In the genomic region with DNA sequence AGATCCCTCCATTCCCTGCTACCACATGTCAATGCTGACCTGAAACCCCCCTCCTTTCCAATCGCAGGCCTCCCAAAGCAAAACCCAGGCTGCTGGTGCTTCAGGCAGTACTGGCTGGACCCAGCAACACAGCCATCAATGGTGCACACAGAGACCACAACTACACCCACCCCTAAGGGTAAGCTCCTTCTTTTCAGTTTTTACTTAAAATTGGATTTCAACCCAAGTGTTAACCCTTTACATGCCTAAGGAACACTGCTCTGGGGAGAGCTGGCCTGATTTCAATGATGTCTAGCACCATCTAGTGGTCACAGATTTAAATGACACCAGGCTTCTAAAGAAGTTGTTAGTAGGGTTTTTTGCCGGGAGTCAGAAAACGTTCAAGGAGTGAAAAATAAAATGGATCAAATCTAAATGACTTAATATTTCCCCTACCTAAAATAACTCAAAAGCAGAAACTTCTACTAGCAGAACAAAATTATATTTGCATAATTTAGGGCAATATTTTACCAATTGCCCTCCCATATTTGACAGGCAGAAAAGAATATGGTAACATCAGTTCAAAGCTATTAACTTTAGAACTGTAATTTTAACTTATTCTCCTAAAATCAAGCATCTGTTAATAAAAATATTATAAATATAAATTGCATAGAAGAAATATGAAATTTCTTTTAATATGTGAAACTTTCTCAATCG, we compare ENCODE assay signal across 9 cellular contexts. TPM values are rescaled to one million over a fixed set of nuclear protein-coding genes. Genes with fewer than 3 reads are reported as not detected.
DNase-seq lines count a peak whose midpoint lies in the region; ATAC-seq, FAIRE-seq and TF ChIP-seq lines count a peak whose summit lies in the region.
"Had no signal": no experiment of that assay in that cellular context is flagged by ENCODE, and none has a peak within 500 bp of the region (broad histone marks: within the 10 kb centered on the region; RNA-seq: fewer than 3 reads in every experiment).

No MANE protein-coding gene starts in this region.

- H3F3A ChIP-seq in neural cell (ENCODE audit: insufficient read depth, low read length, poor library complexity, severe bottlenecking), result no peaks in the 10 kb centered on the region

- 33 to 41% methylated on average over 4 of the region's 4 CpGs for WGBS in esophagus squamous epithelium, 2 donors

- peak; percentile 94 for TF ChIP-seq RAD21 in neural cell (conservative IDR thresholded peaks at IDR 0.05)

- H3K4me2 ChIP-seq in neural cell (ENCODE audit: low read length), result no peak overlapping the region

- H3K27me3 Mint-ChIP-seq in T-helper 1 cell treated with Interleukin-12 subunit alpha and Interleukin-12 subunit beta and Interleukin-4 antibody, amounts not matched to agents 30 μg/mL and 1 μg/mL, for 36 hours (ENCODE audit: low read depth), result no peaks in the 10 kb centered on the region
- H3K27me3 Mint-ChIP-seq: natural killer cell treated with Interleukin-12 subunit alpha and Interleukin-12 subunit beta and Interleukin-15 and Interleukin-18, amount 100 ng/mL, for 72 hours had no signal

- H3K27me3 ChIP-seq in esophagus squamous epithelium (no peaks in the 10 kb centered on the region), neural cell (ENCODE audit: insufficient read depth, low read depth, low read length) (no peaks in the 10 kb centered on the region)

- peak overlapping the region; percentile 36 for H3K27ac Mint-ChIP-seq in T-helper 1 cell treated with Interleukin-12 subunit alpha and Interleukin-12 subunit beta and Interleukin-4 antibody, amounts not matched to agents 30 μg/mL and 1 μg/mL, for 36 hours
- H3K27ac Mint-ChIP-seq: natural killer cell treated with Interleukin-12 subunit alpha and Interleukin-12 subunit beta and Interleukin-15 and Interleukin-18, amount 100 ng/mL, for 72 hours had no signal

- H3K9ac ChIP-seq in neural cell (ENCODE audit: low read length), result no peak overlapping the region

- H3K4me1 Mint-ChIP-seq in T-helper 1 cell treated with Interleukin-12 subunit alpha and Interleukin-12 subunit beta and Interleukin-4 antibody, amounts not matched to agents 30 μg/mL and 1 μg/mL, for 36 hours (ENCODE audit: low read depth), result peaks cover 2% of the 10 kb centered on the region

- TF ChIP-seq CTCF in C4-2B (conservative IDR thresholded peaks at IDR 0.05) (peak; percentile 84), esophagus squamous epithelium (IDR thresholded peaks at IDR 0.05) (peak; percentile 50 to 76 (median 71)), neural cell (IDR thresholded peaks at IDR 0.05; ENCODE audit: poor library complexity, severe bottlenecking) (peak; percentile 93)

- no peak for TF ChIP-seq EP300 in neural cell (conservative IDR thresholded peaks at IDR 0.05; ENCODE audit: poor library complexity, severe bottlenecking)

- TF ChIP-seq POLR2A in esophagus squamous epithelium (IDR thresholded peaks at IDR 0.05), result no peak

- no peaks in the 10 kb centered on the region for H3K9me3 Mint-ChIP-seq in T-helper 1 cell treated with Interleukin-12 subunit alpha and Interleukin-12 subunit beta and Interleukin-4 antibody, amounts not matched to agents 30 μg/mL and 1 μg/mL, for 36 hours
- H3K9me3 Mint-ChIP-seq: natural killer cell treated with Interleukin-12 subunit alpha and Interleukin-12 subunit beta and Interleukin-15 and Interleukin-18, amount 100 ng/mL, for 72 hours had no signal

- H3K4me3 ChIP-seq in esophagus squamous epithelium, result no peak overlapping the region
- no peak overlapping the region for H3K4me3 ChIP-seq in neural cell (ENCODE audit: low read length)

- H2AFZ ChIP-seq in neural cell (ENCODE audit: low read depth, low read length), result no peak overlapping the region

- no peaks in the 10 kb centered on the region for H3K4me1 ChIP-seq in esophagus squamous epithelium

- DNase-seq in GM18507 (ENCODE audit: extremely low spot score, insufficient read length, low read depth), result peak; percentile 35
- peak; percentile 70 for DNase-seq in NCI-H146 treated with DMSO at 0.1 percent for 48 hours (lab: John Stamatoyannopoulos, UW; ENCODE audit: unreplicated experiment)
- no peak for DNase-seq in esophagus squamous epithelium (lab: John Stamatoyannopoulos, UW)

- no peak overlapping the region for H3K4me3 Mint-ChIP-seq in T-helper 1 cell treated with Interleukin-12 subunit alpha and Interleukin-12 subunit beta and Interleukin-4 antibody, amounts not matched to agents 30 μg/mL and 1 μg/mL, for 36 hours
- H3K4me3 Mint-ChIP-seq: natural killer cell treated with Interleukin-12 subunit alpha and Interleukin-12 subunit beta and Interleukin-15 and Interleukin-18, amount 100 ng/mL, for 72 hours had no signal

- H3K36me3 ChIP-seq in esophagus squamous epithelium (peaks cover 0 to 83% (median 10%) of the 10 kb centered on the region in 3 donors), neural cell (ENCODE audit: insufficient read depth, low read length) (peaks cover 4% of the 10 kb centered on the region)

- H3K9me2 ChIP-seq in neural cell (ENCODE audit: insufficient read depth, low read length), result no peaks in the 10 kb centered on the region

- H3K27ac ChIP-seq in C4-2B (no peak overlapping the region), esophagus squamous epithelium (no peak overlapping the region), neural cell (ENCODE audit: low read length) (no peak overlapping the region)

- H3K36me3 Mint-ChIP-seq in T-helper 1 cell treated with Interleukin-12 subunit alpha and Interleukin-12 subunit beta and Interleukin-4 antibody, amounts not matched to agents 30 μg/mL and 1 μg/mL, for 36 hours (ENCODE audit: low read depth), result peaks cover 10% of the 10 kb centered on the region

- no peak for ATAC-seq in HG02840 (IDR thresholded peaks at IDR 0.05; ENCODE audit: low FRiP score, unreplicated experiment)
- ATAC-seq in GM19324 (IDR thresholded peaks at IDR 0.05; ENCODE audit: low FRiP score, unreplicated experiment), result no peak

- no peaks in the 10 kb centered on the region for H3K9me3 ChIP-seq in esophagus squamous epithelium
- no peaks in the 10 kb centered on the region for H3K9me3 ChIP-seq in neural cell (ENCODE audit: low read length)

- intact Hi-C loops in esophagus squamous epithelium (cut with DNase I), result loop anchor here (10.0 kb wide), 1 partner anchor 817 kb away; no protein-coding TSS in a partner anchor

- H3K79me2 ChIP-seq in neural cell (replicated peaks; ENCODE audit: insufficient read depth, low read length), result no peaks in the 10 kb centered on the region

- no peaks in the 10 kb centered on the region for H4K20me1 ChIP-seq in neural cell (ENCODE audit: insufficient read depth)

- peak; percentile 84 for FAIRE-seq in GM18507 (lab: Jason Lieb, UNC)

TF ChIP-seq in neural cell, 6 proteins besides CTCF, POLR2A, EP300 and RAD21:
- peak; percentile 96 for TF ChIP-seq SMC3 (conservative IDR thresholded peaks at IDR 0.05; ENCODE audit: poor library complexity)
- no peak for TF ChIP-seq MXI1 (conservative IDR thresholded peaks at IDR 0.05; ENCODE audit: poor library complexity, severe bottlenecking)

RNA-seq across cellular contexts. Expression of a gene that starts 24.6 kb away (rescaled TPM):
- 10 to 100 TPM; 23.1 to 42.2 (median 33.1) TPM for total RNA-seq in esophagus squamous epithelium
- polyA plus RNA-seq in neural cell, result 12.5 and 17.1 TPM in 2 replicates
- polyA minus RNA-seq in neural cell, result 19.1 and 21.2 TPM in 2 replicates

RNA-seq across cellular contexts. Expression of a gene that starts 59.8 kb away (rescaled TPM):
- 100 to 1,000 TPM in 3 of 4 donors, 10 to 100 TPM in 1; 69.6 to 147 (median 121) TPM for total RNA-seq in esophagus squamous epithelium
- polyA plus RNA-seq in neural cell, result 164 and 215 TPM in 2 replicates
- 142 and 143 TPM in 2 replicates for polyA minus RNA-seq in neural cell
